Comparison of ENCODE assay signal across 1 cellular context in the genomic region with DNA sequence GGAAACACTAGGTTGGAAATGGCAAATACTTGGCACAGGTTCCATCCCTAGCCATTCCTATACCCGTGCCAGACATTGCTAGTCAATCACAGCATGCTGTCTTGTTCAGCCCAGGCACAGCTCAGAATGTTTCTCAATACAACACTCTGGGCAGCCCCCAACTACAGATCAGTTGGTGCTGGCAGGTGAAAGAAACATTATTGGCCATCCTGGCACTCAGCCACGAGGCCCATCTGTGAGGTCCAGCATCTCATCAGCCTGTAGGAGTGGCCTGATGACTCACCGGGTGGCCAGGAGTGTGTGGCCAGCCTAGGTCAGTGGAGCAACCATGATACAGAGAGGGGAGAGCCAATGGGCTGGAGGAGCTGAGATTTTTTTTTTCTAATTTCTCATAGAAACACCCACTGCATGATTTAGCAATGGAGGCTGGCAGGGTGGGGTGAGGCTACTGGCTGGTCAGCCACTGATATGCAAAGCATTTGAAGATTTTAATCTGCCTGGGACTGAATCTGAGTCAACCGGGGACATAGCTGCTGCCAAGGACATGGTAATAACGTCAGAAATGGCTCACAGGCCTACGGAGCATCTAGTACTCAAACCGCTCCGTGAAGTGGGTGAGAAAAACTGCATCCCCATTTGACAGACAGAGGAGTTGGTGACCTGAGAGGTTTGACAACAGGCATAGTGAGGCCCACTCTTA.
TF ChIP-seq lines count a peak whose summit lies in the region.

No MANE protein-coding gene starts in this region.

TF ChIP-seq in H1, 55 proteins besides CTCF, POLR2A, EP300 and RAD21 (continued from another document):
- TF ChIP-seq SAP30 (IDR thresholded peaks at IDR 0.05; ENCODE audit: insufficient read depth, insufficient replicate concordance, low read length) (no peak), POU5F1 (IDR thresholded peaks at IDR 0.05; ENCODE audit: low read depth, low read length) (no peak), GABPA (IDR thresholded peaks at IDR 0.05; ENCODE audit: borderline replicate concordance, insufficient read depth, low read length) (no peak), SUZ12 (IDR thresholded peaks at IDR 0.05; ENCODE audit: low read length) (no peak), SRF (IDR thresholded peaks at IDR 0.05; ENCODE audit: low read depth, low read length) (no peak), KDM5A (IDR thresholded peaks at IDR 0.05; ENCODE audit: low read length) (no peak), EZH2 (IDR thresholded peaks at IDR 0.05; ENCODE audit: low read depth, low read length, severe bottlenecking) (no peak), CHD2 (IDR thresholded peaks at IDR 0.05; ENCODE audit: low read length) (no peak), SP4 (IDR thresholded peaks at IDR 0.05; ENCODE audit: low read length) (no peak), KDM1A (IDR thresholded peaks at IDR 0.05; ENCODE audit: borderline replicate concordance, low read length) (no peak), GTF2F1 (IDR thresholded peaks at IDR 0.05; ENCODE audit: borderline replicate concordance, low read depth, low read length) (no peak), BRCA1 (IDR thresholded peaks at IDR 0.05; ENCODE audit: low read depth, low read length) (no peak), HDAC6 (IDR thresholded peaks at IDR 0.05; ENCODE audit: low read depth, low read length) (no peak), TEAD4 (IDR thresholded peaks at IDR 0.05; ENCODE audit: low read depth, low read length) (no peak), RNF2 (IDR thresholded peaks at IDR 0.05; ENCODE audit: borderline replicate concordance, low read depth, low read length, missing control alignments, poor library complexity, severe bottlenecking) (no peak)
- TF ChIP-seq, protein P1, sequence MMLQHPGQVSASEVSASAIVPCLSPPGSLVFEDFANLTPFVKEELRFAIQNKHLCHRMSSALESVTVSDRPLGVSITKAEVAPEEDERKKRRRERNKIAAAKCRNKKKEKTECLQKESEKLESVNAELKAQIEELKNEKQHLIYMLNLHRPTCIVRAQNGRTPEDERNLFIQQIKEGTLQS (IDR thresholded peaks at IDR 0.05; ENCODE audit: insufficient read depth, low read depth, low read length) = no peak
- TF ChIP-seq, protein P2, sequence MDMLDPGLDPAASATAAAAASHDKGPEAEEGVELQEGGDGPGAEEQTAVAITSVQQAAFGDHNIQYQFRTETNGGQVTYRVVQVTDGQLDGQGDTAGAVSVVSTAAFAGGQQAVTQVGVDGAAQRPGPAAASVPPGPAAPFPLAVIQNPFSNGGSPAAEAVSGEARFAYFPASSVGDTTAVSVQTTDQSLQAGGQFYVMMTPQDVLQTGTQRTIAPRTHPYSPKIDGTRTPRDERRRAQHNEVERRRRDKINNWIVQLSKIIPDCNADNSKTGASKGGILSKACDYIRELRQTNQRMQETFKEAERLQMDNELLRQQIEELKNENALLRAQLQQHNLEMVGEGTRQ (IDR thresholded peaks at IDR 0.05; ENCODE audit: low read length) = no peak
- TF ChIP-seq, protein P3, sequence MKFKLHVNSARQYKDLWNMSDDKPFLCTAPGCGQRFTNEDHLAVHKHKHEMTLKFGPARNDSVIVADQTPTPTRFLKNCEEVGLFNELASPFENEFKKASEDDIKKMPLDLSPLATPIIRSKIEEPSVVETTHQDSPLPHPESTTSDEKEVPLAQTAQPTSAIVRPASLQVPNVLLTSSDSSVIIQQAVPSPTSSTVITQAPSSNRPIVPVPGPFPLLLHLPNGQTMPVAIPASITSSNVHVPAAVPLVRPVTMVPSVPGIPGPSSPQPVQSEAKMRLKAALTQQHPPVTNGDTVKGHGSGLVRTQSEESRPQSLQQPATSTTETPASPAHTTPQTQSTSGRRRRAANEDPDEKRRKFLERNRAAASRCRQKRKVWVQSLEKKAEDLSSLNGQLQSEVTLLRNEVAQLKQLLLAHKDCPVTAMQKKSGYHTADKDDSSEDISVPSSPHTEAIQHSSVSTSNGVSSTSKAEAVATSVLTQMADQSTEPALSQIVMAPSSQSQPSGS (IDR thresholded peaks at IDR 0.05; ENCODE audit: low read length) = no peak
